In genomic region chr6:41682497-41682961, GRCh38 we compare ENCODE assay signal across 8 cellular contexts. TPM values are rescaled to one million over a fixed set of nuclear protein-coding genes. Genes with fewer than 3 reads are reported as not detected.
DNase-seq lines count a peak whose midpoint lies in the region; ATAC-seq and TF ChIP-seq lines count a peak whose summit lies in the region.

No MANE protein-coding gene starts in this region.

- peaks cover 6% of the 10 kb centered on the region for H3K4me1 Mint-ChIP-seq in activated T-helper 1 cell treated with anti-CD3 and anti-CD28 coated beads, Interleukin-12 subunit alpha, Interleukin-12 subunit beta, Interleukin-2, Interleukin-4 antibody, amounts not matched to agents 30 ng/mL and 10 ng/mL and 1 ng/mL, durations not matched to agents 14 hours and 24 hours and 36 hours (ENCODE audit: low read depth)
- H3K4me1 Mint-ChIP-seq in memory B cell (peaks cover 13% of the 10 kb centered on the region), type B pancreatic cell (ENCODE audit: unreplicated experiment) (peaks cover 28% of the 10 kb centered on the region)

- H3K36me3 Mint-ChIP-seq in activated T-helper 1 cell treated with anti-CD3 and anti-CD28 coated beads, Interleukin-12 subunit alpha, Interleukin-12 subunit beta, Interleukin-2, Interleukin-4 antibody, amounts not matched to agents 30 ng/mL and 10 ng/mL and 1 ng/mL, durations not matched to agents 14 hours and 24 hours and 36 hours (ENCODE audit: low read depth) = peaks cover 2% of the 10 kb centered on the region
- peaks cover 6% of the 10 kb centered on the region for H3K36me3 Mint-ChIP-seq in memory B cell
- H3K36me3 Mint-ChIP-seq in type B pancreatic cell = no peaks in the 10 kb centered on the region

- H3K4me3 Mint-ChIP-seq in activated T-helper 1 cell treated with anti-CD3 and anti-CD28 coated beads, Interleukin-12 subunit alpha, Interleukin-12 subunit beta, Interleukin-2, Interleukin-4 antibody, amounts not matched to agents 30 ng/mL and 10 ng/mL and 1 ng/mL, durations not matched to agents 14 hours and 24 hours and 36 hours = peak overlapping the region; percentile 75
- H3K4me3 Mint-ChIP-seq in memory B cell (peak overlapping the region; percentile 58), type B pancreatic cell (peak overlapping the region; percentile 57)

- peak; percentile 32 for DNase-seq in activated T-cell treated with anti-CD3 and anti-CD28 coated beads, Interleukin-2, amount 50 U/mL, for 1 hour
- no peak for DNase-seq in activated T-cell treated with anti-CD3 and anti-CD28 coated beads for 4 hours
- no peak for DNase-seq in activated T-helper 1 cell treated with anti-CD3 and anti-CD28 coated beads, Interleukin-12 subunit alpha, Interleukin-12 subunit beta, Interleukin-2, Interleukin-4 antibody, amounts not matched to agents 30 ng/mL and 10 ng/mL and 1 ng/mL, durations not matched to agents 14 hours and 24 hours and 36 hours (ENCODE audit: low spot score)
- DNase-seq in memory B cell (ENCODE audit: low spot score in 2 of 2) = no peak
- DNase-seq in type B pancreatic cell (ENCODE audit: extremely low spot score, unreplicated experiment) = no peak
- no peak for DNase-seq in activated CD4-positive, alpha-beta T cell treated with anti-CD3 and anti-CD28 coated beads for 1 hour
- DNase-seq in DMS79 treated with DMSO at 0.1 percent for 48 hours (lab: John Stamatoyannopoulos, UW) = no peak

- ATAC-seq in memory B cell (ENCODE audit: low read depth) = peak; percentile 13
- no peak for ATAC-seq in HG03097 (IDR thresholded peaks at IDR 0.05; ENCODE audit: low FRiP score, unreplicated experiment)

- intact Hi-C loops in activated T-helper 1 cell treated with anti-CD3 and anti-CD28 coated beads, Interleukin-12 subunit alpha, Interleukin-12 subunit beta, Interleukin-2, Interleukin-4 antibody, amounts not matched to agents 30 ng/mL and 10 ng/mL and 1 ng/mL, durations not matched to agents 14 hours and 24 hours and 36 hours (cut with micrococcal nuclease) = loop anchor here (1.0 to 5.0 kb wide), 5 partner anchors 94 to 375 kb away; partner anchors contain the start of gene TOMM6

- no peaks in the 10 kb centered on the region for H3K27me3 Mint-ChIP-seq in activated T-helper 1 cell treated with anti-CD3 and anti-CD28 coated beads, Interleukin-12 subunit alpha, Interleukin-12 subunit beta, Interleukin-2, Interleukin-4 antibody, amounts not matched to agents 30 ng/mL and 10 ng/mL and 1 ng/mL, durations not matched to agents 14 hours and 24 hours and 36 hours (ENCODE audit: insufficient read depth)
- H3K27me3 Mint-ChIP-seq in memory B cell (no peaks in the 10 kb centered on the region), type B pancreatic cell (no peaks in the 10 kb centered on the region)

- no peak for TF ChIP-seq CTCF in type B pancreatic cell (conservative IDR thresholded peaks at IDR 0.05)

- no peaks in the 10 kb centered on the region for H3K9me3 Mint-ChIP-seq in activated T-helper 1 cell treated with anti-CD3 and anti-CD28 coated beads, Interleukin-12 subunit alpha, Interleukin-12 subunit beta, Interleukin-2, Interleukin-4 antibody, amounts not matched to agents 30 ng/mL and 10 ng/mL and 1 ng/mL, durations not matched to agents 14 hours and 24 hours and 36 hours
- H3K9me3 Mint-ChIP-seq in memory B cell = no peaks in the 10 kb centered on the region
- H3K9me3 Mint-ChIP-seq in type B pancreatic cell = no peaks in the 10 kb centered on the region

- peak overlapping the region; percentile 44 for H3K27ac Mint-ChIP-seq in activated T-helper 1 cell treated with anti-CD3 and anti-CD28 coated beads, Interleukin-12 subunit alpha, Interleukin-12 subunit beta, Interleukin-2, Interleukin-4 antibody, amounts not matched to agents 30 ng/mL and 10 ng/mL and 1 ng/mL, durations not matched to agents 14 hours and 24 hours and 36 hours
- H3K27ac Mint-ChIP-seq in memory B cell (peak overlapping the region; percentile 47), type B pancreatic cell (no peak overlapping the region)

RNA-seq across cellular contexts. Expression of gene MDFI, which starts 44.3 kb away (rescaled TPM):
- total RNA-seq in activated T-helper 1 cell treated with anti-CD3 and anti-CD28 coated beads, Interleukin-12 subunit alpha, Interleukin-12 subunit beta, Interleukin-2, Interleukin-4 antibody, amounts not matched to agents 30 ng/mL and 10 ng/mL and 1 ng/mL, durations not matched to agents 14 hours and 24 hours and 36 hours = not detected in 2 replicates
- 53.9 and 94.5 TPM in 2 replicates for total RNA-seq in type B pancreatic cell (ENCODE audit: low replicate concordance)

RNA-seq across cellular contexts. Expression of gene TFEB, which starts 52.9 kb away (rescaled TPM):
- total RNA-seq in activated T-helper 1 cell treated with anti-CD3 and anti-CD28 coated beads, Interleukin-12 subunit alpha, Interleukin-12 subunit beta, Interleukin-2, Interleukin-4 antibody, amounts not matched to agents 30 ng/mL and 10 ng/mL and 1 ng/mL, durations not matched to agents 14 hours and 24 hours and 36 hours = 15.6 and 17.2 TPM in 2 replicates
- 4.6 and 6.2 TPM in 2 replicates for total RNA-seq in type B pancreatic cell (ENCODE audit: low replicate concordance)

Comparison
In these comparisons a context has a peak if more than half of its experiments do, and no peak if none do; other contexts are left out.
1. RNA of gene MDFI, which starts 44.3 kb away (total RNA-seq): 53.9 to 94.5 TPM in type B pancreatic cell; not detected in activated T-helper 1 cell treated with anti-CD3 and anti-CD28 coated beads, Interleukin-12 subunit alpha, Interleukin-12 subunit beta, Interleukin-2, Interleukin-4 antibody, amounts not matched to agents 30 ng/mL and 10 ng/mL and 1 ng/mL, durations not matched to agents 14 hours and 24 hours and 36 hours; every median in the first group is over 10 times any median in the second.
2. Peak in every context shown above with its lines, with median percentiles within 50 percentile points of each other: H3K4me3 Mint-ChIP-seq.